ENCODE assay signal across 10 cellular contexts in the genomic region with DNA sequence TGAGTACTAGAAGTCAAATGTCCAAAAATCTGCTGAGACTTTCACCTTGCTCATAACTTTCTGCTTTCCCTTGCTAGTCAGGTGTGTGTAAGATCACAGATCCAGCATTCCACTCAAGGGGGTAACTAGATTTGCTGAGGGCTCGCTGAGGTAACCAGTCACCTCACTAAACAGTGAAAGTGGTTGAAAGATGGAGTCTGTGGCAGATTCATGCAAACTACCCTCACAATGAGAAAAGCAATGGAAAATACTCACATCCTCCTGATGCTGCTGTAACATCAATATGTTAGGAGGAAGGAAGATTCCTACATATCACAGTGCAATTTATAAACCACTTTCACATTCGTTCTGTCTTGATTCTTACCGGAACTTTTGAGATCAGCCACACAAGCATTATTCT.
A peak's percentile ranks its signal among the peaks of the same experiment; 100 is the strongest.
DNase-seq lines count a peak whose midpoint lies in the region; ATAC-seq, FAIRE-seq and TF ChIP-seq lines count a peak whose summit lies in the region.
"Had no signal": no experiment of that assay in that cellular context is flagged by ENCODE, and none has a peak within 500 bp of the region (broad histone marks: within the 10 kb centered on the region; RNA-seq: fewer than 3 reads in every experiment).

No MANE protein-coding gene starts in this region.

- no peaks in the 10 kb centered on the region for H3K23me2 ChIP-seq in H1 (ENCODE audit: low read depth, low read length)

- H3K27me3 ChIP-seq in H1 (replicated peaks in 1 of 4; ENCODE audit: control insufficient read depth in 3 of 4, extremely low read depth in 1 of 4, insufficient read depth in 3 of 4, low read length in 3 of 4), result no peaks in the 10 kb centered on the region; a peak in 1 of 7 replicates
- H3K27me3 ChIP-seq in endodermal cell (ENCODE audit: control insufficient read depth, insufficient read depth, low read length, poor library complexity, severe bottlenecking), result peaks cover 18% of the 10 kb centered on the region

- peak; percentile 21 for ATAC-seq in GM18508 (IDR thresholded peaks at IDR 0.05; ENCODE audit: insufficient read depth, unreplicated experiment)
- ATAC-seq in GM21529 (IDR thresholded peaks at IDR 0.05; ENCODE audit: unreplicated experiment), result peak; percentile 44
- ATAC-seq in HG03558 (IDR thresholded peaks at IDR 0.05; ENCODE audit: extremely low read depth, unreplicated experiment), result peak; percentile 11

- H3K4me3 ChIP-seq in H1 (ENCODE audit: extremely low read depth in 1 of 4, insufficient read depth in 2 of 4, low read depth in 3 of 4, low read length in 4 of 4), result no peak overlapping the region
- H3K4me3 ChIP-seq in endodermal cell (ENCODE audit: low read length), result no peak overlapping the region

- TF ChIP-seq RAD21 in H1 (IDR thresholded peaks at IDR 0.05 in 1 of 2, conservative IDR thresholded peaks at IDR 0.05 in 1 of 2; ENCODE audit: low read depth in 2 of 2, low read length in 2 of 2), result no peak

- DNase-seq in H1 (ENCODE audit: low read depth in 1 of 2, low spot score in 2 of 2), result no peak
- DNase-seq in NCI-H2171 (lab: John Stamatoyannopoulos, UW), result no peak
- DNase-seq in cerebellar nuclear complex (lab: John Stamatoyannopoulos, UW), result no peak
- DNase-seq in endodermal cell, result no peak
- no peak for DNase-seq in stimulated activated CD8-positive, alpha-beta memory T cell treated with anti-CD3 and anti-CD28 coated beads, Interleukin-4, amount 100 ng/mL, for 48 hours
- DNase-seq: foreskin melanocyte, NCI-H446 had no signal

- H2AK5ac ChIP-seq in H1 (ENCODE audit: low read depth, low read length), result no peak overlapping the region

- no peak overlapping the region for H3K14ac ChIP-seq in H1 (ENCODE audit: insufficient read length)

- no peak overlapping the region for H2BK20ac ChIP-seq in H1 (ENCODE audit: low read length)

- no peak overlapping the region for H4K5ac ChIP-seq in H1 (ENCODE audit: insufficient read length, low read depth, low read length)

- no peak overlapping the region for H3K4ac ChIP-seq in H1 (replicated peaks; ENCODE audit: insufficient read length, low read depth, low read length)

- H3K36me3 ChIP-seq in H1 (ENCODE audit: control insufficient read depth in 2 of 4, insufficient read depth in 4 of 4, low read length in 3 of 4) (no peaks in the 10 kb centered on the region; a peak in 1 of 8 replicates), endodermal cell (ENCODE audit: control insufficient read depth, insufficient read depth, low read length) (no peaks in the 10 kb centered on the region)

- H2BK120ac ChIP-seq in H1 (replicated peaks; ENCODE audit: low read depth, low read length), result no peak overlapping the region

- 0 out of 2 replicates have a peak overlapping the region, but pooled peaks have one; percentile 54 for H2AFZ ChIP-seq in H1 (ENCODE audit: low read length)

- no peak overlapping the region for H2BK15ac ChIP-seq in H1 (ENCODE audit: low read length)

- no peaks in the 10 kb centered on the region for H3K36me3 Mint-ChIP-seq in endodermal cell (ENCODE audit: low read depth)

- peaks cover 15% of the 10 kb centered on the region for H3K4me1 Mint-ChIP-seq in endodermal cell

- H4K20me1 ChIP-seq in H1 (replicated peaks in 1 of 2; ENCODE audit: control insufficient read depth in 1 of 2, insufficient read depth in 2 of 2, low read length in 2 of 2), result no peaks in the 10 kb centered on the region

- H3K9me3 ChIP-seq in H1 (ENCODE audit: insufficient read depth in 2 of 2, low read depth in 1 of 2, low read length in 1 of 2) (peaks cover 2 to 5% of the 10 kb centered on the region in 2 experiments; a peak in 2 of 4 replicates), endodermal cell (ENCODE audit: control insufficient read depth, low read length) (peaks cover 6% of the 10 kb centered on the region)

- H3K27ac ChIP-seq in H1 (ENCODE audit: low read depth, low read length), result no peak overlapping the region
- no peak overlapping the region for H3K27ac ChIP-seq in endodermal cell (ENCODE audit: low read depth, low read length)

- H2BK5ac ChIP-seq in H1 (ENCODE audit: low read depth, low read length), result no peak overlapping the region

- peaks cover 11% of the 10 kb centered on the region for H3K9me3 Mint-ChIP-seq in endodermal cell

- H3K4me1 ChIP-seq in H1 (replicated peaks in 1 of 4; ENCODE audit: control insufficient read depth in 3 of 4, insufficient read depth in 4 of 4, low read length in 3 of 4) (peaks cover 2 to 23% (median 16%) of the 10 kb centered on the region in 4 experiments; a peak in 6 of 7 replicates), endodermal cell (ENCODE audit: control insufficient read depth, insufficient read depth, low read length) (peaks cover 6% of the 10 kb centered on the region)

- peaks cover 26% of the 10 kb centered on the region for H3K27me3 Mint-ChIP-seq in endodermal cell (ENCODE audit: insufficient read depth)

- CTCF ChIA-PET in H1 (lab: Charles Lee; ENCODE audit: partially characterized antibody), result no interaction called here

- TF ChIP-seq CTCF in H1 (IDR thresholded peaks at IDR 0.05; ENCODE audit: control extremely low read depth in 1 of 3, insufficient read depth in 1 of 3, low read depth in 1 of 3, low read length in 3 of 3) (no peak), endodermal cell (conservative IDR thresholded peaks at IDR 0.05) (no peak)

- no peak for TF ChIP-seq EP300 in H1 (IDR thresholded peaks at IDR 0.05; ENCODE audit: borderline replicate concordance in 1 of 2, low read depth in 2 of 2, low read length in 2 of 2)

- no peak for FAIRE-seq in H1 (lab: Jason Lieb, UNC)

- H3K4me2 ChIP-seq in H1 (ENCODE audit: insufficient read depth in 1 of 2, low read depth in 2 of 2, low read length in 2 of 2), result no peak overlapping the region; a peak in 1 of 4 replicates

- no peak overlapping the region; the same call in 1 of the 2 replicates for H2BK12ac ChIP-seq in H1 (ENCODE audit: low read depth, low read length)

- WGBS in H1 (ENCODE audit: extremely low coverage in 1 of 2, insufficient coverage in 1 of 2, insufficient read length in 1 of 2, insufficient replicate concordance in 2 of 2, low coverage in 1 of 2, low lambda C conversion rate in 2 of 2, missing lambda C conversion rate in 1 of 2), 2 experiments, result 95% methylated on average over 3 of the region's 3 CpGs; no CpG with 5 or more reads in 1 of the 2 experiments
- WGBS in endodermal cell (ENCODE audit: insufficient coverage in 1 of 2, insufficient read length in 1 of 2), 2 experiments, result 89% methylated on average over 3 of the region's 3 CpGs; no CpG with 5 or more reads in 1 of the 2 experiments

- H3K4me3 Mint-ChIP-seq in endodermal cell, result no peak overlapping the region

- TF ChIP-seq POLR2A in H1 (IDR thresholded peaks at IDR 0.05; ENCODE audit: control extremely low read depth in 1 of 2, low read depth in 2 of 2, low read length in 2 of 2), result no peak

- no peak overlapping the region for H3K18ac ChIP-seq in H1 (ENCODE audit: extremely low read depth, low read length)

- no peaks in the 10 kb centered on the region for H3K79me1 ChIP-seq in H1 (ENCODE audit: low read depth, low read length)

- H4K91ac ChIP-seq in H1 (replicated peaks; ENCODE audit: insufficient read length, low read length), result no peak overlapping the region

- H3K23ac ChIP-seq in H1 (ENCODE audit: insufficient read length), result no peak overlapping the region

- H3K9ac ChIP-seq in H1 (replicated peaks in 1 of 4; ENCODE audit: extremely low read depth in 1 of 4, low read depth in 3 of 4, low read length in 3 of 4), result no peak overlapping the region
- H3K9ac ChIP-seq in endodermal cell (ENCODE audit: extremely low read depth, low read length, poor library complexity, severe bottlenecking), result no peak overlapping the region

- H3K79me2 ChIP-seq in H1 (ENCODE audit: control insufficient read depth in 1 of 2, insufficient read depth in 2 of 2, low read length in 2 of 2), result no peaks in the 10 kb centered on the region

- no peak overlapping the region for H3K56ac ChIP-seq in H1 (replicated peaks; ENCODE audit: insufficient read length, low read depth, low read length)

- no peak overlapping the region for H3K27ac Mint-ChIP-seq in endodermal cell

- no peak overlapping the region for H4K8ac ChIP-seq in H1 (ENCODE audit: extremely low read depth, insufficient read depth, low read length)

- POLR2A ChIA-PET in H1 (lab: Charles Lee; ENCODE audit: partially characterized antibody), result no interaction called here

TF ChIP-seq in H1, 55 proteins besides CTCF, POLR2A, EP300 and RAD21:
- TF ChIP-seq EGR1 (IDR thresholded peaks at IDR 0.05; ENCODE audit: borderline replicate concordance, low read depth, low read length) (no peak), RXRA (IDR thresholded peaks at IDR 0.05; ENCODE audit: insufficient read depth, low read depth, low read length) (no peak), GABPA (IDR thresholded peaks at IDR 0.05; ENCODE audit: borderline replicate concordance, insufficient read depth, low read length) (no peak), PHF8 (conservative IDR thresholded peaks at IDR 0.05; ENCODE audit: low read depth, low read length) (no peak), SIRT6 (IDR thresholded peaks at IDR 0.05; ENCODE audit: low read length) (no peak), TAF1 (IDR thresholded peaks at IDR 0.05; ENCODE audit: low read depth, low read length) (no peak), ASH2L (IDR thresholded peaks at IDR 0.05; ENCODE audit: low read length) (no peak), POLR2AphosphoS5 (IDR thresholded peaks at IDR 0.05; ENCODE audit: low read depth, low read length) (no peak), BRCA1 (IDR thresholded peaks at IDR 0.05; ENCODE audit: low read depth, low read length) (no peak), SIN3A (conservative IDR thresholded peaks at IDR 0.05 in 1 of 2, IDR thresholded peaks at IDR 0.05 in 1 of 2; ENCODE audit: low read depth in 1 of 2, low read length in 2 of 2) (no peak), GTF2F1 (IDR thresholded peaks at IDR 0.05; ENCODE audit: borderline replicate concordance, low read depth, low read length) (no peak), SAP30 (IDR thresholded peaks at IDR 0.05; ENCODE audit: insufficient read depth, insufficient replicate concordance, low read length) (no peak), POU5F1 (IDR thresholded peaks at IDR 0.05; ENCODE audit: low read depth, low read length) (no peak), CHD2 (IDR thresholded peaks at IDR 0.05; ENCODE audit: low read length) (no peak), TBP (IDR thresholded peaks at IDR 0.05; ENCODE audit: low read depth, low read length) (no peak)
- TF ChIP-seq, protein P1, sequence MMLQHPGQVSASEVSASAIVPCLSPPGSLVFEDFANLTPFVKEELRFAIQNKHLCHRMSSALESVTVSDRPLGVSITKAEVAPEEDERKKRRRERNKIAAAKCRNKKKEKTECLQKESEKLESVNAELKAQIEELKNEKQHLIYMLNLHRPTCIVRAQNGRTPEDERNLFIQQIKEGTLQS (IDR thresholded peaks at IDR 0.05; ENCODE audit: insufficient read depth, low read depth, low read length), result no peak
